In the genomic region with DNA sequence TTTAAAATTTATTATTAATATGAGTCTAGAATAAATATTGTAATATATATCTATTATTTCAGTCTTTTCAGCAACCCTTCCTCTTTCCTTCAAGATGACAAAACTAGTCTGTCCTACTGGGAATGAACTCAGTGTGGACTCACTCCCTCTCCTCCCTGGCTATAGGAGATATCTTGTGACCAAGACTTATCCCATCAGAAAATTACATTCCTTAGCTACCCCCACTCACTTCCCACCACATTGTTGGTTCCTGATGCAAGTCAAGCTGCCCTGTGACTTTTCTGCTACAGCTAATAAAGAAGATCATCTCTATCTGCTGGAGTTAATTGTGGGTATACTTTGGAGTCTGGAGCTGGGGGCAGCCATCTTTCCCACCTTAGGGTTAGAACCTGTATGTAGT, we compare ENCODE assay signal across 21 cellular contexts. TPM values are rescaled to one million over a fixed set of nuclear protein-coding genes. Genes with fewer than 3 reads are reported as not detected.
DNase-seq lines count a peak whose midpoint lies in the region; ATAC-seq and TF ChIP-seq lines count a peak whose summit lies in the region.
"Had no signal": no experiment of that assay in that cellular context is flagged by ENCODE, and none has a peak within 500 bp of the region (broad histone marks: within the 10 kb centered on the region; RNA-seq: fewer than 3 reads in every experiment).

No MANE protein-coding gene starts in this region.

- H2AK5ac ChIP-seq in H9 (ENCODE audit: insufficient read length, low read length): no peak overlapping the region

- H3K9me2 ChIP-seq in PC-9 (ENCODE audit: insufficient read depth): no peaks in the 10 kb centered on the region

- POLR2A ChIA-PET in PC-9 (lab: Charles Lee; ENCODE audit: unreplicated experiment): no interaction called here

- H3K14ac ChIP-seq in H9 (ENCODE audit: insufficient read depth, low read length): no peak overlapping the region

- H3K27ac ChIP-seq in H9 (ENCODE audit: insufficient read length, low read depth, low read length) (no peak overlapping the region), PC-9 (no peak overlapping the region), smooth muscle cell (ENCODE audit: low read depth) (no peak overlapping the region)
- H3K27ac ChIP-seq: HL-60, Peyer's patch had no signal

- H3K36me3 ChIP-seq in PC-9 (ENCODE audit: low read depth) (no peaks in the 10 kb centered on the region), smooth muscle cell (ENCODE audit: low read depth) (no peaks in the 10 kb centered on the region)
- H3K36me3 ChIP-seq: MG63, Peyer's patch had no signal

- no peak overlapping the region for H3K4me3 Mint-ChIP-seq in H9
- H3K4me3 Mint-ChIP-seq: CD8-positive, alpha-beta memory T cell; HFFc6 had no signal

- no peak overlapping the region for H3K23ac ChIP-seq in H9 (ENCODE audit: insufficient read length, low read depth, low read length)

- no peak overlapping the region for H2BK15ac ChIP-seq in H9 (ENCODE audit: low read depth, low read length)

- H3T11ph ChIP-seq in H9 (ENCODE audit: low read length): no peak overlapping the region

- no peak overlapping the region for H3K9ac ChIP-seq in H9 (ENCODE audit: extremely low read depth, insufficient read length, low read length)
- no peak overlapping the region for H3K9ac ChIP-seq in smooth muscle cell (ENCODE audit: low read depth)

- no peaks in the 10 kb centered on the region for H3K36me3 Mint-ChIP-seq in H9 (ENCODE audit: insufficient read depth in 1 of 3, low read depth in 3 of 3)

- no peak overlapping the region for H3K18ac ChIP-seq in H9 (ENCODE audit: insufficient read length, low read depth, low read length)

- H4K8ac ChIP-seq in H9 (replicated peaks; ENCODE audit: insufficient read length, low read depth, low read length): no peak overlapping the region

- H3K23me2 ChIP-seq in H9 (ENCODE audit: insufficient read length, low read depth, low read length, poor library complexity, severe bottlenecking): no peaks in the 10 kb centered on the region

- DNase-seq in H9: no peak
- no peak for DNase-seq in PC-9
- DNase-seq in fibroblast of pulmonary artery (ENCODE audit: low read depth): peak; percentile 21
- DNase-seq in smooth muscle cell (lab: John Stamatoyannopoulos, UW; ENCODE audit: unreplicated experiment): no peak
- no peak for DNase-seq in GM13976 (ENCODE audit: low spot score)
- DNase-seq in activated naive CD4-positive, alpha-beta T cell treated with anti-CD3 and anti-CD28 coated beads, Interleukin-2, amount 50 U/mL, for 16 hours: no peak
- DNase-seq: ACHN; C1 segment of cervical spinal cord; CD8-positive, alpha-beta memory T cell; HFFc6; Karpas-422; MG63; NCI-H1048; NCI-H1436 treated with DMSO at 0.1 percent for 48 hours; NCI-H2029; NCI-H2171; NCI-H446 treated with DMSO at 0.1 percent for 48 hours; Peyer's patch had no signal

- H3K4me2 ChIP-seq in H9 (ENCODE audit: insufficient read depth, insufficient read length, low read length) (no peak overlapping the region), PC-9 (no peak overlapping the region), smooth muscle cell (no peak overlapping the region)

- H3K4me3 ChIP-seq in PC-9 (no peak overlapping the region), fibroblast of pulmonary artery (replicated peaks; ENCODE audit: low read depth, low read length) (no peak overlapping the region), smooth muscle cell (no peak overlapping the region)
- H3K4me3 ChIP-seq: MG63, Peyer's patch had no signal

- no peak overlapping the region for H2BK12ac ChIP-seq in H9 (ENCODE audit: insufficient read length, low read depth, low read length)

- no TSS peak for BruUV-seq in PC-9 (replicated peaks; lab: Mats Ljungman, UMichigan)

- no peak overlapping the region for H3K27ac Mint-ChIP-seq in H9
- H3K27ac Mint-ChIP-seq: CD8-positive, alpha-beta memory T cell; HFFc6 had no signal

- H3K4ac ChIP-seq in H9 (ENCODE audit: low read depth, low read length): no peak overlapping the region

- H3K27me3 ChIP-seq in H9 (ENCODE audit: insufficient read depth, low read length) (no peaks in the 10 kb centered on the region), PC-9 (ENCODE audit: insufficient read depth, low read depth) (no peaks in the 10 kb centered on the region), smooth muscle cell (ENCODE audit: low read depth) (no peaks in the 10 kb centered on the region)
- H3K27me3 ChIP-seq: MG63, Peyer's patch had no signal

- no peak overlapping the region for H2BK20ac ChIP-seq in H9 (ENCODE audit: low read depth, low read length, poor library complexity, severe bottlenecking)

- H2BK120ac ChIP-seq in H9 (ENCODE audit: low read depth, low read length, poor library complexity, severe bottlenecking): no peak overlapping the region

- no peaks in the 10 kb centered on the region for H3K79me1 ChIP-seq in H9 (ENCODE audit: insufficient read depth, low read depth, low read length, poor library complexity, severe bottlenecking)

- H3F3A ChIP-seq in PC-9 (ENCODE audit: insufficient read depth, low read depth) (peaks cover 22% of the 10 kb centered on the region), smooth muscle cell (ENCODE audit: low read depth) (no peaks in the 10 kb centered on the region)

- peaks cover 2% of the 10 kb centered on the region; the same call in 1 of the 2 replicates for H3K4me1 ChIP-seq in H9 (ENCODE audit: insufficient read depth, low read length)
- peaks cover 33% of the 10 kb centered on the region for H3K4me1 ChIP-seq in PC-9 (replicated peaks; ENCODE audit: insufficient read depth)
- no peaks in the 10 kb centered on the region for H3K4me1 ChIP-seq in smooth muscle cell (ENCODE audit: low read depth)
- H3K4me1 ChIP-seq: Peyer's patch had no signal

- no peak overlapping the region for H4K91ac ChIP-seq in H9 (ENCODE audit: insufficient read length, low read depth, low read length)

- in situ Hi-C loops in GM13976 (cut with MboI; ENCODE audit: low sequenced_read_pairs, unreplicated experiment): no loop called here

- no peak for TF ChIP-seq CTCF in H9 (conservative IDR thresholded peaks at IDR 0.05)
- TF ChIP-seq CTCF in PC-9 (conservative IDR thresholded peaks at IDR 0.05): no peak
- TF ChIP-seq CTCF in fibroblast of pulmonary artery (IDR thresholded peaks at IDR 0.05; ENCODE audit: low read length, missing control alignments): no peak
- no peak for TF ChIP-seq CTCF in smooth muscle cell (IDR thresholded peaks at IDR 0.05; ENCODE audit: borderline replicate concordance, insufficient read depth, poor library complexity, severe bottlenecking)
- no peak for TF ChIP-seq CTCF in GM13976 (IDR thresholded peaks at IDR 0.05; ENCODE audit: borderline replicate concordance, control extremely low read depth, extremely low read depth, insufficient read depth, missing control alignments)

- H4K20me1 ChIP-seq in H9 (ENCODE audit: control insufficient read depth, insufficient read depth, insufficient read length) (no peaks in the 10 kb centered on the region), PC-9 (ENCODE audit: insufficient read depth) (no peaks in the 10 kb centered on the region), smooth muscle cell (ENCODE audit: low read depth) (no peaks in the 10 kb centered on the region)

- H4K5ac ChIP-seq in H9 (ENCODE audit: insufficient read length, low read depth, low read length): no peak overlapping the region

- no peaks in the 10 kb centered on the region for H3K9me3 ChIP-seq in H9 (ENCODE audit: control insufficient read depth, low read depth, low read length)
- H3K9me3 ChIP-seq in PC-9 (ENCODE audit: insufficient read depth, low read depth): no peaks in the 10 kb centered on the region
- no peaks in the 10 kb centered on the region for H3K9me3 ChIP-seq in smooth muscle cell (replicated peaks; ENCODE audit: low read depth)
- H3K9me3 ChIP-seq: Peyer's patch had no signal

- CTCF ChIA-PET in PC-9 (lab: Charles Lee): interaction anchor here (0.6 to 0.9 kb wide), 2 partner anchors 12 to 155 kb away, joined by 6 read pairs; no protein-coding TSS in a partner anchor

- H3K9me3 Mint-ChIP-seq in H9: peaks cover 0 to 3% of the 10 kb centered on the region in 2 experiments; a peak in 1 of 5 replicates
- H3K9me3 Mint-ChIP-seq: CD8-positive, alpha-beta memory T cell; HFFc6 had no signal

- intact Hi-C loops in PC-9 (cut with micrococcal nuclease; ENCODE audit: unreplicated experiment): no loop called here

- no peak overlapping the region for H3K56ac ChIP-seq in H9 (ENCODE audit: insufficient read length, low read depth, low read length)

- H3K79me2 ChIP-seq in H9 (ENCODE audit: insufficient read depth, low read length) (no peaks in the 10 kb centered on the region), PC-9 (ENCODE audit: low read depth) (no peaks in the 10 kb centered on the region), smooth muscle cell (ENCODE audit: low read depth) (no peaks in the 10 kb centered on the region)

- H2AFZ ChIP-seq in H9 (ENCODE audit: low read length) (peak overlapping the region; percentile 73), PC-9 (peak overlapping the region; percentile 72; the same call in 1 of the 2 replicates), smooth muscle cell (ENCODE audit: low read depth) (peak overlapping the region; percentile 36)

- H3K27me3 Mint-ChIP-seq in H9 (ENCODE audit: low read depth): no peaks in the 10 kb centered on the region

- H3K4me1 Mint-ChIP-seq in H9: peaks cover 3 to 9% of the 10 kb centered on the region in 2 experiments
- H3K4me1 Mint-ChIP-seq: CD8-positive, alpha-beta memory T cell had no signal

- no peak overlapping the region for H2BK5ac ChIP-seq in H9 (ENCODE audit: insufficient read length, low read length)

- ATAC-seq in GM18517 (IDR thresholded peaks at IDR 0.05; ENCODE audit: unreplicated experiment): no peak
- ATAC-seq: Right ventricle myocardium inferior had no signal

RNA-seq across cellular contexts. Expression of gene MCU, which starts 28.0 kb away (rescaled TPM):
- 33.4 and 36.6 TPM in 2 replicates for total RNA-seq in H9 (2021)
- 59.5 and 61.9 TPM in 2 replicates for total RNA-seq in PC-9 (2021)
- 22.4 and 30.4 TPM in 2 replicates for total RNA-seq in smooth muscle cell
- polyA plus RNA-seq in smooth muscle cell: 15.4 and 17.1 TPM in 2 replicates

RNA-seq across cellular contexts. Expression of gene MICU1, which starts 38.1 kb away (rescaled TPM):
- total RNA-seq in H9 (2021): 28.7 and 33.2 TPM in 2 replicates
- 65.3 and 70.5 TPM in 2 replicates for total RNA-seq in PC-9 (2021)
- total RNA-seq in smooth muscle cell: 35.0 and 40.0 TPM in 2 replicates
- 30.7 and 35.1 TPM in 2 replicates for polyA plus RNA-seq in smooth muscle cell
